In the genomic region with DNA sequence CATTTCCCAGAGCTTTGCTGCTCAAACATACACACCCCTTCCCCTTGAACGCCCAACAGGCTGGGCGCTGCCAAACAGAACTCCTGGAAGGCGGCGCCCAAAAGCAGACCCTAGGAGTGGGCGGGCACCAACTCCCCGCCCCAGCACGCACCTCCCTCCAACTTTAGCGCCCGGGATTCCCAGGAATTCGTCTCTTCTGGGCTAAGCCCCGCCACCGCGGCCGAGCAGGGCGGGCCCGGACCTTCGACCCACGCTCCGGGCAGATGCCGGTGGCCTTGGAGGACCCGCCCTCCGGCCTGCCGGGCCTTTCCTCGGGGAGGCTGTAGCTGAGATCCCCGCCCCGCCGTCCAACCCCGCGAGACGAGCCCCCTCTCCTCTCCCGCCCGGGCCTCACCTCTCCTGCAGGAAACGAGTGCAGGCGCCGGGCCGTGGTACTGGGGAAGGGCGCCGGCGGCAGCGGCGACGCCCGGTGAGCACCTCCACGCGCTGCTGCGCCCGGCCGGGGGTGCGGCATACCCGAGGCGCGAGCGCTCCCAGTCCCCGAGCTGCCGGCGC, we compare ENCODE assay signal across 1 cellular context.
TF ChIP-seq lines count a peak whose summit lies in the region.

No MANE protein-coding gene starts in this region.

TF ChIP-seq in HepG2, 621 proteins besides CTCF, POLR2A, EP300 and RAD21 (continued from another document and continues in another):
- TF ChIP-seq, protein P1, sequence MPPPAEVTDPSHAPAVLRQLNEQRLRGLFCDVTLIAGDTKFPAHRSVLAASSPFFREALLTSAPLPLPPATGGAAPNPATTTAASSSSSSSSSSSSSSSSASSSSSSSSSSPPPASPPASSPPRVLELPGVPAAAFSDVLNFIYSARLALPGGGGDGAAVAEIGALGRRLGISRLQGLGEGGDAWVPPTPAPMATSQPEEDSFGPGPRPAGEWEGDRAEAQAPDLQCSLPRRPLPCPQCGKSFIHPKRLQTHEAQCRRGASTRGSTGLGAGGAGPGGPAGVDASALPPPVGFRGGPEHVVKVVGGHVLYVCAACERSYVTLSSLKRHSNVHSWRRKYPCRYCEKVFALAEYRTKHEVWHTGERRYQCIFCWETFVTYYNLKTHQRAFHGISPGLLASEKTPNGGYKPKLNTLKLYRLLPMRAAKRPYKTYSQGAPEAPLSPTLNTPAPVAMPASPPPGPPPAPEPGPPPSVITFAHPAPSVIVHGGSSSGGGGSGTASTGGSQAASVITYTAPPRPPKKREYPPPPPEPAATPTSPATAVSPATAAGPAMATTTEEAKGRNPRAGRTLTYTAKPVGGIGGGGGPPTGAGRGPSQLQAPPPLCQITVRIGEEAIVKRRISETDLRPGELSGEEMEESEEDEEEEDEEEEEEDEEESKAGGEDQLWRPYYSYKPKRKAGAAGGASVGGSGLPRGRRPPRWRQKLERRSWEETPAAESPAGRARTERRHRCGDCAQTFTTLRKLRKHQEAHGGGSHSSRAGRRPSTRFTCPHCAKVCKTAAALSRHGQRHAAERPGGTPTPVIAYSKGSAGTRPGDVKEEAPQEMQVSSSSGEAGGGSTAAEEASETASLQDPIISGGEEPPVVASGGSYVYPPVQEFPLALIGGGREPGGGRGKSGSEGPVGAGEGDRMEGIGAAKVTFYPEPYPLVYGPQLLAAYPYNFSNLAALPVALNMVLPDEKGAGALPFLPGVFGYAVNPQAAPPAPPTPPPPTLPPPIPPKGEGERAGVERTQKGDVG (CRISPR knock-in tag; IDR thresholded peaks at IDR 0.05; ENCODE audit: borderline replicate concordance) = 0 out of 2 replicates have a peak, but pooled peaks have one; percentile 19
- TF ChIP-seq ZNF430 (CRISPR knock-in tag; IDR thresholded peaks at IDR 0.05) = no peak
- TF ChIP-seq SALL1 (CRISPR knock-in tag; IDR thresholded peaks at IDR 0.05) = no peak
- TF ChIP-seq, protein P2, sequence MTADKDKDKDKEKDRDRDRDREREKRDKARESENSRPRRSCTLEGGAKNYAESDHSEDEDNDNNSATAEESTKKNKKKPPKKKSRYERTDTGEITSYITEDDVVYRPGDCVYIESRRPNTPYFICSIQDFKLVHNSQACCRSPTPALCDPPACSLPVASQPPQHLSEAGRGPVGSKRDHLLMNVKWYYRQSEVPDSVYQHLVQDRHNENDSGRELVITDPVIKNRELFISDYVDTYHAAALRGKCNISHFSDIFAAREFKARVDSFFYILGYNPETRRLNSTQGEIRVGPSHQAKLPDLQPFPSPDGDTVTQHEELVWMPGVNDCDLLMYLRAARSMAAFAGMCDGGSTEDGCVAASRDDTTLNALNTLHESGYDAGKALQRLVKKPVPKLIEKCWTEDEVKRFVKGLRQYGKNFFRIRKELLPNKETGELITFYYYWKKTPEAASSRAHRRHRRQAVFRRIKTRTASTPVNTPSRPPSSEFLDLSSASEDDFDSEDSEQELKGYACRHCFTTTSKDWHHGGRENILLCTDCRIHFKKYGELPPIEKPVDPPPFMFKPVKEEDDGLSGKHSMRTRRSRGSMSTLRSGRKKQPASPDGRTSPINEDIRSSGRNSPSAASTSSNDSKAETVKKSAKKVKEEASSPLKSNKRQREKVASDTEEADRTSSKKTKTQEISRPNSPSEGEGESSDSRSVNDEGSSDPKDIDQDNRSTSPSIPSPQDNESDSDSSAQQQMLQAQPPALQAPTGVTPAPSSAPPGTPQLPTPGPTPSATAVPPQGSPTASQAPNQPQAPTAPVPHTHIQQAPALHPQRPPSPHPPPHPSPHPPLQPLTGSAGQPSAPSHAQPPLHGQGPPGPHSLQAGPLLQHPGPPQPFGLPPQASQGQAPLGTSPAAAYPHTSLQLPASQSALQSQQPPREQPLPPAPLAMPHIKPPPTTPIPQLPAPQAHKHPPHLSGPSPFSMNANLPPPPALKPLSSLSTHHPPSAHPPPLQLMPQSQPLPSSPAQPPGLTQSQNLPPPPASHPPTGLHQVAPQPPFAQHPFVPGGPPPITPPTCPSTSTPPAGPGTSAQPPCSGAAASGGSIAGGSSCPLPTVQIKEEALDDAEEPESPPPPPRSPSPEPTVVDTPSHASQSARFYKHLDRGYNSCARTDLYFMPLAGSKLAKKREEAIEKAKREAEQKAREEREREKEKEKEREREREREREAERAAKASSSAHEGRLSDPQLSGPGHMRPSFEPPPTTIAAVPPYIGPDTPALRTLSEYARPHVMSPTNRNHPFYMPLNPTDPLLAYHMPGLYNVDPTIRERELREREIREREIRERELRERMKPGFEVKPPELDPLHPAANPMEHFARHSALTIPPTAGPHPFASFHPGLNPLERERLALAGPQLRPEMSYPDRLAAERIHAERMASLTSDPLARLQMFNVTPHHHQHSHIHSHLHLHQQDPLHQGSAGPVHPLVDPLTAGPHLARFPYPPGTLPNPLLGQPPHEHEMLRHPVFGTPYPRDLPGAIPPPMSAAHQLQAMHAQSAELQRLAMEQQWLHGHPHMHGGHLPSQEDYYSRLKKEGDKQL (CRISPR knock-in tag; IDR thresholded peaks at IDR 0.05; ENCODE audit: low read depth) = no peak
- TF ChIP-seq, protein P3, sequence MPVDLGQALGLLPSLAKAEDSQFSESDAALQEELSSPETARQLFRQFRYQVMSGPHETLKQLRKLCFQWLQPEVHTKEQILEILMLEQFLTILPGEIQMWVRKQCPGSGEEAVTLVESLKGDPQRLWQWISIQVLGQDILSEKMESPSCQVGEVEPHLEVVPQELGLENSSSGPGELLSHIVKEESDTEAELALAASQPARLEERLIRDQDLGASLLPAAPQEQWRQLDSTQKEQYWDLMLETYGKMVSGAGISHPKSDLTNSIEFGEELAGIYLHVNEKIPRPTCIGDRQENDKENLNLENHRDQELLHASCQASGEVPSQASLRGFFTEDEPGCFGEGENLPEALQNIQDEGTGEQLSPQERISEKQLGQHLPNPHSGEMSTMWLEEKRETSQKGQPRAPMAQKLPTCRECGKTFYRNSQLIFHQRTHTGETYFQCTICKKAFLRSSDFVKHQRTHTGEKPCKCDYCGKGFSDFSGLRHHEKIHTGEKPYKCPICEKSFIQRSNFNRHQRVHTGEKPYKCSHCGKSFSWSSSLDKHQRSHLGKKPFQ (CRISPR knock-in tag; IDR thresholded peaks at IDR 0.05; ENCODE audit: insufficient replicate concordance) = no peak
- TF ChIP-seq, protein P4, sequence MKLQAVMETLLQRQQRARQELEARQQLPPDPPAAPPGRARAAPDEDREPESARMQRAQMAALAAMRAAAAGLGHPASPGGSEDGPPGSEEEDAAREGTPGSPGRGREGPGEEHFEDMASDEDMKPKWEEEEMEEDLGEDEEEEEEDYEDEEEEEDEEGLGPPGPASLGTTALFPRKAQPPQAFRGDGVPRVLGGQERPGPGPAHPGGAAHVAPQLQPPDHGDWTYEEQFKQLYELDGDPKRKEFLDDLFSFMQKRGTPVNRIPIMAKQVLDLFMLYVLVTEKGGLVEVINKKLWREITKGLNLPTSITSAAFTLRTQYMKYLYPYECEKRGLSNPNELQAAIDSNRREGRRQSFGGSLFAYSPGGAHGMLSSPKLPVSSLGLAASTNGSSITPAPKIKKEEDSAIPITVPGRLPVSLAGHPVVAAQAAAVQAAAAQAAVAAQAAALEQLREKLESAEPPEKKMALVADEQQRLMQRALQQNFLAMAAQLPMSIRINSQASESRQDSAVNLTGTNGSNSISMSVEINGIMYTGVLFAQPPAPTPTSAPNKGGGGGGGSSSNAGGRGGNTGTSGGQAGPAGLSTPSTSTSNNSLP (IDR thresholded peaks at IDR 0.05; ENCODE audit: low read depth, low read length) = no peak
- no peak for TF ChIP-seq REXO4 (CRISPR knock-in tag; IDR thresholded peaks at IDR 0.05; ENCODE audit: borderline replicate concordance)
- TF ChIP-seq ZNF720 (CRISPR knock-in tag; IDR thresholded peaks at IDR 0.05) = no peak
- peak; percentile 15 for TF ChIP-seq XRCC5 (optimal IDR thresholded peaks at IDR 0.05; ENCODE audit: low read length)
- no peak for TF ChIP-seq ZNF446 (CRISPR knock-in tag; IDR thresholded peaks at IDR 0.05)
- no peak for TF ChIP-seq ZNF326 (CRISPR knock-in tag; IDR thresholded peaks at IDR 0.05; ENCODE audit: borderline replicate concordance)
- no peak for TF ChIP-seq NR2F6 (IDR thresholded peaks at IDR 0.05)
- TF ChIP-seq NR2F6 (CRISPR knock-in tag; IDR thresholded peaks at IDR 0.05) = no peak
- TF ChIP-seq ZNF598 (CRISPR knock-in tag; IDR thresholded peaks at IDR 0.05; ENCODE audit: borderline replicate concordance) = peak; percentile 83; the same call in 1 of the 2 replicates
- TF ChIP-seq EHMT2 (IDR thresholded peaks at IDR 0.05; ENCODE audit: borderline replicate concordance, low read depth, low read length) = no peak
- no peak for TF ChIP-seq EEA1 (CRISPR knock-in tag; IDR thresholded peaks at IDR 0.05; ENCODE audit: borderline replicate concordance)
- peak; percentile 61; the same call in 1 of the 2 replicates for TF ChIP-seq SNAI1 (CRISPR knock-in tag; IDR thresholded peaks at IDR 0.05; ENCODE audit: borderline replicate concordance)
- TF ChIP-seq ZNF550 (CRISPR knock-in tag; IDR thresholded peaks at IDR 0.05; ENCODE audit: borderline replicate concordance) = no peak
- no peak for TF ChIP-seq CENPX (CRISPR knock-in tag; IDR thresholded peaks at IDR 0.05)
- TF ChIP-seq KDM2A (CRISPR knock-in tag; IDR thresholded peaks at IDR 0.05; ENCODE audit: borderline replicate concordance, low read depth) = peak; percentile 52; the same call in 1 of the 2 replicates
- no peak for TF ChIP-seq NPAS2 (CRISPR knock-in tag; IDR thresholded peaks at IDR 0.05; ENCODE audit: borderline replicate concordance)
- no peak for TF ChIP-seq FIP1L1 (IDR thresholded peaks at IDR 0.05; ENCODE audit: borderline replicate concordance, insufficient read depth, low read depth, low read length)
- TF ChIP-seq ZNF136 (CRISPR knock-in tag; IDR thresholded peaks at IDR 0.05; ENCODE audit: low read depth) = peak; percentile 88; the same call in 1 of the 2 replicates
- TF ChIP-seq HCFC1 (IDR thresholded peaks at IDR 0.05; ENCODE audit: low read depth, low read length) = no peak
- no peak for TF ChIP-seq CREB1 (IDR thresholded peaks at IDR 0.05)
- no peak for TF ChIP-seq CREB1 (CRISPR knock-in tag; IDR thresholded peaks at IDR 0.05)
- TF ChIP-seq NCOA1 (CRISPR knock-in tag; IDR thresholded peaks at IDR 0.05) = 0 out of 2 replicates have a peak, but pooled peaks have one; percentile 70
- no peak; the same call in 1 of the 2 replicates for TF ChIP-seq CCDC6 (CRISPR knock-in tag; IDR thresholded peaks at IDR 0.05)
- TF ChIP-seq, protein P5, sequence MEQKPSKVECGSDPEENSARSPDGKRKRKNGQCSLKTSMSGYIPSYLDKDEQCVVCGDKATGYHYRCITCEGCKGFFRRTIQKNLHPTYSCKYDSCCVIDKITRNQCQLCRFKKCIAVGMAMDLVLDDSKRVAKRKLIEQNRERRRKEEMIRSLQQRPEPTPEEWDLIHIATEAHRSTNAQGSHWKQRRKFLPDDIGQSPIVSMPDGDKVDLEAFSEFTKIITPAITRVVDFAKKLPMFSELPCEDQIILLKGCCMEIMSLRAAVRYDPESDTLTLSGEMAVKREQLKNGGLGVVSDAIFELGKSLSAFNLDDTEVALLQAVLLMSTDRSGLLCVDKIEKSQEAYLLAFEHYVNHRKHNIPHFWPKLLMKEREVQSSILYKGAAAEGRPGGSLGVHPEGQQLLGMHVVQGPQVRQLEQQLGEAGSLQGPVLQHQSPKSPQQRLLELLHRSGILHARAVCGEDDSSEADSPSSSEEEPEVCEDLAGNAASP (CRISPR knock-in tag; IDR thresholded peaks at IDR 0.05; ENCODE audit: borderline replicate concordance) = no peak; the same call in 1 of the 2 replicates
- TF ChIP-seq ZBTB38 (CRISPR knock-in tag; IDR thresholded peaks at IDR 0.05) = no peak
- peak; percentile 69; the same call in 1 of the 2 replicates for TF ChIP-seq SAP130 (CRISPR knock-in tag; IDR thresholded peaks at IDR 0.05; ENCODE audit: low read depth)
- TF ChIP-seq ZNF549 (CRISPR knock-in tag; IDR thresholded peaks at IDR 0.05) = no peak
- peak; percentile 22 for TF ChIP-seq AGO1 (IDR thresholded peaks at IDR 0.05; ENCODE audit: low read depth, low read length, poor library complexity, severe bottlenecking)
- no peak for TF ChIP-seq NR2F1 (CRISPR knock-in tag; IDR thresholded peaks at IDR 0.05)
- no peak for TF ChIP-seq IKZF4 (CRISPR knock-in tag; IDR thresholded peaks at IDR 0.05; ENCODE audit: borderline replicate concordance, low read depth, not compliant biosample characterization)
- no peak for TF ChIP-seq ZBTB37 (CRISPR knock-in tag; IDR thresholded peaks at IDR 0.05)
- TF ChIP-seq RELA (CRISPR knock-in tag; IDR thresholded peaks at IDR 0.05) = 0 out of 2 replicates have a peak, but pooled peaks have one; percentile 3
- TF ChIP-seq HNF4G (IDR thresholded peaks at IDR 0.05; ENCODE audit: borderline replicate concordance, low read depth, low read length) = peak; percentile 52; the same call in 1 of the 2 replicates
- peak; percentile 69; the same call in 1 of the 2 replicates for TF ChIP-seq HNF4G (CRISPR knock-in tag; IDR thresholded peaks at IDR 0.05; ENCODE audit: borderline replicate concordance, low read depth)
- TF ChIP-seq, protein P6, sequence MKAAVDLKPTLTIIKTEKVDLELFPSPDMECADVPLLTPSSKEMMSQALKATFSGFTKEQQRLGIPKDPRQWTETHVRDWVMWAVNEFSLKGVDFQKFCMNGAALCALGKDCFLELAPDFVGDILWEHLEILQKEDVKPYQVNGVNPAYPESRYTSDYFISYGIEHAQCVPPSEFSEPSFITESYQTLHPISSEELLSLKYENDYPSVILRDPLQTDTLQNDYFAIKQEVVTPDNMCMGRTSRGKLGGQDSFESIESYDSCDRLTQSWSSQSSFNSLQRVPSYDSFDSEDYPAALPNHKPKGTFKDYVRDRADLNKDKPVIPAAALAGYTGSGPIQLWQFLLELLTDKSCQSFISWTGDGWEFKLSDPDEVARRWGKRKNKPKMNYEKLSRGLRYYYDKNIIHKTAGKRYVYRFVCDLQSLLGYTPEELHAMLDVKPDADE (CRISPR knock-in tag; IDR thresholded peaks at IDR 0.05) = no peak; the same call in 1 of the 2 replicates
- peak; percentile 83 for TF ChIP-seq NRL (CRISPR knock-in tag; IDR thresholded peaks at IDR 0.05; ENCODE audit: borderline replicate concordance)
- no peak for TF ChIP-seq ZNF224 (CRISPR knock-in tag; IDR thresholded peaks at IDR 0.05)
- TF ChIP-seq KDM5A (IDR thresholded peaks at IDR 0.05; ENCODE audit: borderline replicate concordance, low read length) = no peak; the same call in 1 of the 2 replicates
- peak; percentile 86 for TF ChIP-seq ZNF891 (CRISPR knock-in tag; IDR thresholded peaks at IDR 0.05)
- no peak for TF ChIP-seq ZNF776 (CRISPR knock-in tag; IDR thresholded peaks at IDR 0.05)
- TF ChIP-seq, protein P7, sequence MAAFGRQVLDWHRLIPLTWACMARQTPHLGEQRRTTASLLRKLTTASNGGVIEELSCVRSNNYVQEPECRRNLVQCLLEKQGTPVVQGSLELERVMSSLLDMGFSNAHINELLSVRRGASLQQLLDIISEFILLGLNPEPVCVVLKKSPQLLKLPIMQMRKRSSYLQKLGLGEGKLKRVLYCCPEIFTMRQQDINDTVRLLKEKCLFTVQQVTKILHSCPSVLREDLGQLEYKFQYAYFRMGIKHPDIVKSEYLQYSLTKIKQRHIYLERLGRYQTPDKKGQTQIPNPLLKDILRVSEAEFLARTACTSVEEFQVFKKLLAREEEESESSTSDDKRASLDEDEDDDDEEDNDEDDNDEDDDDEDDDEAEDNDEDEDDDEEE (CRISPR knock-in tag; IDR thresholded peaks at IDR 0.05) = no peak; the same call in 1 of the 2 replicates
- peak; percentile 70; the same call in 1 of the 2 replicates for TF ChIP-seq ZNF562 (CRISPR knock-in tag; IDR thresholded peaks at IDR 0.05; ENCODE audit: borderline replicate concordance)
